31 cellular contexts compared by ENCODE assay signal in genomic region chr7:154994996-154995395, GRCh38.
"Had no signal": no experiment of that assay in that cellular context is flagged by ENCODE, and none has a peak within 500 bp of the region (broad histone marks: within the 10 kb centered on the region; RNA-seq: fewer than 3 reads in every experiment).

No MANE protein-coding gene starts in this region.

- H3K9me3 Mint-ChIP-seq: activated CD4-positive, alpha-beta memory T cell treated with anti-CD3 and anti-CD28 coated beads, Interleukin-2, amount 10 ng/mL, durations not matched to agents 7 days and 5 days; activated CD4-positive, alpha-beta T cell treated with anti-CD3 and anti-CD28 coated beads, Interleukin-2, amount 10 ng/mL, durations not matched to agents 7 days and 5 days; activated T-cell treated with anti-CD3 and anti-CD28 coated beads, Interleukin-2, amount 50 U/mL, for 24 hours; activated T-cell treated with anti-CD3 and anti-CD28 coated beads, Interleukin-2, amount 50 U/mL, for 72 hours had no signal

- H3K27me3 ChIP-seq: brain microvascular endothelial cell, esophagus squamous epithelium, gastroesophageal sphincter, heart right ventricle had no signal

- H3K4me3 Mint-ChIP-seq: activated CD4-positive, alpha-beta memory T cell treated with anti-CD3 and anti-CD28 coated beads, Interleukin-2, amount 10 ng/mL, durations not matched to agents 7 days and 5 days; activated CD4-positive, alpha-beta T cell treated with anti-CD3 and anti-CD28 coated beads, Interleukin-2, amount 10 ng/mL, durations not matched to agents 7 days and 5 days; activated naive CD8-positive, alpha-beta T cell; activated T-cell treated with anti-CD3 and anti-CD28 coated beads, Interleukin-2, amount 50 U/mL, for 24 hours; activated T-cell treated with anti-CD3 and anti-CD28 coated beads, Interleukin-2, amount 50 U/mL, for 72 hours had no signal

- H3K27ac Mint-ChIP-seq: activated CD4-positive, alpha-beta memory T cell treated with anti-CD3 and anti-CD28 coated beads, Interleukin-2, amount 10 ng/mL, durations not matched to agents 7 days and 5 days; activated CD4-positive, alpha-beta T cell treated with anti-CD3 and anti-CD28 coated beads, Interleukin-2, amount 10 ng/mL, durations not matched to agents 7 days and 5 days; activated naive CD8-positive, alpha-beta T cell; activated T-cell treated with anti-CD3 and anti-CD28 coated beads, Interleukin-2, amount 50 U/mL, for 24 hours; activated T-cell treated with anti-CD3 and anti-CD28 coated beads, Interleukin-2, amount 50 U/mL, for 72 hours had no signal

- DNase-seq: activated CD4-positive, alpha-beta memory T cell treated with anti-CD3 and anti-CD28 coated beads, Interleukin-2, amount 10 ng/mL, durations not matched to agents 7 days and 5 days; activated CD4-positive, alpha-beta T cell treated with anti-CD3 and anti-CD28 coated beads for 1 hour; activated CD4-positive, alpha-beta T cell treated with anti-CD3 and anti-CD28 coated beads for 4 hours; activated CD4-positive, alpha-beta T cell treated with anti-CD3 and anti-CD28 coated beads, Interleukin-2, amount 10 ng/mL, durations not matched to agents 7 days and 5 days; activated CD4-positive, alpha-beta T cell treated with anti-CD3 and anti-CD28 coated beads, Interleukin-2, amount 50 U/mL, for 4 hours; activated CD8-positive, alpha-beta memory T cell treated with anti-CD3 and anti-CD28 coated beads, Interleukin-2, amount 50 U/mL, for 48 hours; activated effector memory CD4-positive, alpha-beta T cell treated with Interleukin-2 at 50 U/mL for 16 hours; activated gamma-delta T cell treated with Interleukin-2 at 50 U/mL for 16 hours; activated naive CD4-positive, alpha-beta T cell treated with anti-CD3 and anti-CD28 coated beads, Interleukin-2, amount 50 U/mL, for 16 hours; activated naive CD4-positive, alpha-beta T cell treated with Interleukin-2 at 50 U/mL for 16 hours; activated T-cell treated with anti-CD3 and anti-CD28 coated beads for 4 hours; activated T-cell treated with anti-CD3 and anti-CD28 coated beads, Interleukin-2, amount 50 U/mL, for 24 hours; activated T-cell treated with anti-CD3 and anti-CD28 coated beads, Interleukin-2, amount 50 U/mL, for 72 hours; amniotic stem cell; anterior cingulate cortex; brain microvascular endothelial cell; cortex of kidney; dermis blood vessel endothelial cell; effector CD4-positive, alpha-beta T cell; esophagus squamous epithelium; foreskin melanocyte; heart right ventricle; T-helper 2 cell had no signal

- H3K9me3 ChIP-seq: esophagus squamous epithelium, gastroesophageal sphincter, heart right ventricle had no signal

- H3K27me3 Mint-ChIP-seq: activated CD4-positive, alpha-beta memory T cell treated with anti-CD3 and anti-CD28 coated beads, Interleukin-2, amount 10 ng/mL, durations not matched to agents 7 days and 5 days; activated CD4-positive, alpha-beta T cell treated with anti-CD3 and anti-CD28 coated beads, Interleukin-2, amount 10 ng/mL, durations not matched to agents 7 days and 5 days; activated naive CD8-positive, alpha-beta T cell; activated T-cell treated with anti-CD3 and anti-CD28 coated beads, Interleukin-2, amount 50 U/mL, for 24 hours had no signal

- H3K4me1 ChIP-seq: esophagus squamous epithelium, gastroesophageal sphincter, heart right ventricle had no signal

- H3K4me3 ChIP-seq: esophagus squamous epithelium, gastroesophageal sphincter, heart right ventricle had no signal

- ATAC-seq: activated T-cell treated with anti-CD3 and anti-CD28 coated beads, Interleukin-2, amount 50 U/mL, for 72 hours; gastroesophageal sphincter; heart right ventricle had no signal

- FAIRE-seq: astrocyte, bronchial epithelial cell, colon, endometrium, endothelial cell of umbilical vein had no signal

- H3K27ac ChIP-seq: brain microvascular endothelial cell, epithelial cell of prostate, esophagus squamous epithelium, gastroesophageal sphincter, heart right ventricle had no signal
